ENCODE assay signal across 2 cellular contexts in genomic region chr4:108709722-108710121, GRCh38.
TF ChIP-seq lines count a peak whose summit lies in the region.

No MANE protein-coding gene starts in this region.

TF ChIP-seq in HepG2, 621 proteins besides CTCF, POLR2A, EP300 and RAD21:
- TF ChIP-seq KLF15 (CRISPR knock-in tag; IDR thresholded peaks at IDR 0.05; ENCODE audit: borderline replicate concordance) (no peak), ZNF44 (CRISPR knock-in tag; IDR thresholded peaks at IDR 0.05) (no peak), HCFC1 (IDR thresholded peaks at IDR 0.05; ENCODE audit: low read depth, low read length) (no peak), IRF9 (CRISPR knock-in tag; IDR thresholded peaks at IDR 0.05; ENCODE audit: borderline replicate concordance) (no peak)
- TF ChIP-seq, protein P1, sequence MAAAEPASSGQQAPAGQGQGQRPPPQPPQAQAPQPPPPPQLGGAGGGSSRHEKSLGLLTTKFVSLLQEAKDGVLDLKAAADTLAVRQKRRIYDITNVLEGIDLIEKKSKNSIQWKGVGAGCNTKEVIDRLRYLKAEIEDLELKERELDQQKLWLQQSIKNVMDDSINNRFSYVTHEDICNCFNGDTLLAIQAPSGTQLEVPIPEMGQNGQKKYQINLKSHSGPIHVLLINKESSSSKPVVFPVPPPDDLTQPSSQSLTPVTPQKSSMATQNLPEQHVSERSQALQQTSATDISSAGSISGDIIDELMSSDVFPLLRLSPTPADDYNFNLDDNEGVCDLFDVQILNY (CRISPR knock-in tag; conservative IDR thresholded peaks at IDR 0.05): no peak
- TF ChIP-seq, protein P2, sequence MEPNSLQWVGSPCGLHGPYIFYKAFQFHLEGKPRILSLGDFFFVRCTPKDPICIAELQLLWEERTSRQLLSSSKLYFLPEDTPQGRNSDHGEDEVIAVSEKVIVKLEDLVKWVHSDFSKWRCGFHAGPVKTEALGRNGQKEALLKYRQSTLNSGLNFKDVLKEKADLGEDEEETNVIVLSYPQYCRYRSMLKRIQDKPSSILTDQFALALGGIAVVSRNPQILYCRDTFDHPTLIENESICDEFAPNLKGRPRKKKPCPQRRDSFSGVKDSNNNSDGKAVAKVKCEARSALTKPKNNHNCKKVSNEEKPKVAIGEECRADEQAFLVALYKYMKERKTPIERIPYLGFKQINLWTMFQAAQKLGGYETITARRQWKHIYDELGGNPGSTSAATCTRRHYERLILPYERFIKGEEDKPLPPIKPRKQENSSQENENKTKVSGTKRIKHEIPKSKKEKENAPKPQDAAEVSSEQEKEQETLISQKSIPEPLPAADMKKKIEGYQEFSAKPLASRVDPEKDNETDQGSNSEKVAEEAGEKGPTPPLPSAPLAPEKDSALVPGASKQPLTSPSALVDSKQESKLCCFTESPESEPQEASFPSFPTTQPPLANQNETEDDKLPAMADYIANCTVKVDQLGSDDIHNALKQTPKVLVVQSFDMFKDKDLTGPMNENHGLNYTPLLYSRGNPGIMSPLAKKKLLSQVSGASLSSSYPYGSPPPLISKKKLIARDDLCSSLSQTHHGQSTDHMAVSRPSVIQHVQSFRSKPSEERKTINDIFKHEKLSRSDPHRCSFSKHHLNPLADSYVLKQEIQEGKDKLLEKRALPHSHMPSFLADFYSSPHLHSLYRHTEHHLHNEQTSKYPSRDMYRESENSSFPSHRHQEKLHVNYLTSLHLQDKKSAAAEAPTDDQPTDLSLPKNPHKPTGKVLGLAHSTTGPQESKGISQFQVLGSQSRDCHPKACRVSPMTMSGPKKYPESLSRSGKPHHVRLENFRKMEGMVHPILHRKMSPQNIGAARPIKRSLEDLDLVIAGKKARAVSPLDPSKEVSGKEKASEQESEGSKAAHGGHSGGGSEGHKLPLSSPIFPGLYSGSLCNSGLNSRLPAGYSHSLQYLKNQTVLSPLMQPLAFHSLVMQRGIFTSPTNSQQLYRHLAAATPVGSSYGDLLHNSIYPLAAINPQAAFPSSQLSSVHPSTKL (CRISPR knock-in tag; IDR thresholded peaks at IDR 0.05): no peak

TF ChIP-seq in WTC11, 78 proteins besides CTCF, POLR2A, EP300 and RAD21:
- TF ChIP-seq PREB (CRISPR knock-in tag; IDR thresholded peaks at IDR 0.05; ENCODE audit: borderline replicate concordance) (no peak), ZNF425 (CRISPR knock-in tag; conservative IDR thresholded peaks at IDR 0.05) (no peak), STAT6 (CRISPR knock-in tag; conservative IDR thresholded peaks at IDR 0.05; ENCODE audit: low read depth) (no peak), PRRX2 (CRISPR knock-in tag; IDR thresholded peaks at IDR 0.05) (no peak), ZNF423 (CRISPR knock-in tag; IDR thresholded peaks at IDR 0.05) (no peak), ETV6 (CRISPR knock-in tag; IDR thresholded peaks at IDR 0.05) (no peak), IRF2 (CRISPR knock-in tag; IDR thresholded peaks at IDR 0.05; ENCODE audit: borderline replicate concordance, low read depth) (no peak), ZNF263 (CRISPR knock-in tag; IDR thresholded peaks at IDR 0.05; ENCODE audit: low read depth) (no peak), ELF4 (CRISPR knock-in tag; IDR thresholded peaks at IDR 0.05; ENCODE audit: low read depth) (no peak), GTF2I (CRISPR knock-in tag; conservative IDR thresholded peaks at IDR 0.05) (no peak), ZNF281 (CRISPR knock-in tag; IDR thresholded peaks at IDR 0.05) (no peak), NR3C1 (CRISPR knock-in tag; conservative IDR thresholded peaks at IDR 0.05; ENCODE audit: low read depth) (no peak), NFATC4 (CRISPR knock-in tag; IDR thresholded peaks at IDR 0.05) (no peak), MLX (CRISPR knock-in tag; IDR thresholded peaks at IDR 0.05) (no peak)
- TF ChIP-seq, protein P3, sequence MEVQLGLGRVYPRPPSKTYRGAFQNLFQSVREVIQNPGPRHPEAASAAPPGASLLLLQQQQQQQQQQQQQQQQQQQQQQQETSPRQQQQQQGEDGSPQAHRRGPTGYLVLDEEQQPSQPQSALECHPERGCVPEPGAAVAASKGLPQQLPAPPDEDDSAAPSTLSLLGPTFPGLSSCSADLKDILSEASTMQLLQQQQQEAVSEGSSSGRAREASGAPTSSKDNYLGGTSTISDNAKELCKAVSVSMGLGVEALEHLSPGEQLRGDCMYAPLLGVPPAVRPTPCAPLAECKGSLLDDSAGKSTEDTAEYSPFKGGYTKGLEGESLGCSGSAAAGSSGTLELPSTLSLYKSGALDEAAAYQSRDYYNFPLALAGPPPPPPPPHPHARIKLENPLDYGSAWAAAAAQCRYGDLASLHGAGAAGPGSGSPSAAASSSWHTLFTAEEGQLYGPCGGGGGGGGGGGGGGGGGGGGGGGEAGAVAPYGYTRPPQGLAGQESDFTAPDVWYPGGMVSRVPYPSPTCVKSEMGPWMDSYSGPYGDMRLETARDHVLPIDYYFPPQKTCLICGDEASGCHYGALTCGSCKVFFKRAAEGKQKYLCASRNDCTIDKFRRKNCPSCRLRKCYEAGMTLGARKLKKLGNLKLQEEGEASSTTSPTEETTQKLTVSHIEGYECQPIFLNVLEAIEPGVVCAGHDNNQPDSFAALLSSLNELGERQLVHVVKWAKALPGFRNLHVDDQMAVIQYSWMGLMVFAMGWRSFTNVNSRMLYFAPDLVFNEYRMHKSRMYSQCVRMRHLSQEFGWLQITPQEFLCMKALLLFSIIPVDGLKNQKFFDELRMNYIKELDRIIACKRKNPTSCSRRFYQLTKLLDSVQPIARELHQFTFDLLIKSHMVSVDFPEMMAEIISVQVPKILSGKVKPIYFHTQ (CRISPR knock-in tag; IDR thresholded peaks at IDR 0.05): no peak
- TF ChIP-seq, protein P4, sequence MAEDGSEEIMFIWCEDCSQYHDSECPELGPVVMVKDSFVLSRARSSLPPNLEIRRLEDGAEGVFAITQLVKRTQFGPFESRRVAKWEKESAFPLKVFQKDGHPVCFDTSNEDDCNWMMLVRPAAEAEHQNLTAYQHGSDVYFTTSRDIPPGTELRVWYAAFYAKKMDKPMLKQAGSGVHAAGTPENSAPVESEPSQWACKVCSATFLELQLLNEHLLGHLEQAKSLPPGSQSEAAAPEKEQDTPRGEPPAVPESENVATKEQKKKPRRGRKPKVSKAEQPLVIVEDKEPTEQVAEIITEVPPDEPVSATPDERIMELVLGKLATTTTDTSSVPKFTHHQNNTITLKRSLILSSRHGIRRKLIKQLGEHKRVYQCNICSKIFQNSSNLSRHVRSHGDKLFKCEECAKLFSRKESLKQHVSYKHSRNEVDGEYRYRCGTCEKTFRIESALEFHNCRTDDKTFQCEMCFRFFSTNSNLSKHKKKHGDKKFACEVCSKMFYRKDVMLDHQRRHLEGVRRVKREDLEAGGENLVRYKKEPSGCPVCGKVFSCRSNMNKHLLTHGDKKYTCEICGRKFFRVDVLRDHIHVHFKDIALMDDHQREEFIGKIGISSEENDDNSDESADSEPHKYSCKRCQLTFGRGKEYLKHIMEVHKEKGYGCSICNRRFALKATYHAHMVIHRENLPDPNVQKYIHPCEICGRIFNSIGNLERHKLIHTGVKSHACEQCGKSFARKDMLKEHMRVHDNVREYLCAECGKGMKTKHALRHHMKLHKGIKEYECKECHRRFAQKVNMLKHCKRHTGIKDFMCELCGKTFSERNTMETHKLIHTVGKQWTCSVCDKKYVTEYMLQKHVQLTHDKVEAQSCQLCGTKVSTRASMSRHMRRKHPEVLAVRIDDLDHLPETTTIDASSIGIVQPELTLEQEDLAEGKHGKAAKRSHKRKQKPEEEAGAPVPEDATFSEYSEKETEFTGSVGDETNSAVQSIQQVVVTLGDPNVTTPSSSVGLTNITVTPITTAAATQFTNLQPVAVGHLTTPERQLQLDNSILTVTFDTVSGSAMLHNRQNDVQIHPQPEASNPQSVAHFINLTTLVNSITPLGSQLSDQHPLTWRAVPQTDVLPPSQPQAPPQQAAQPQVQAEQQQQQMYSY (CRISPR knock-in tag; IDR thresholded peaks at IDR 0.05): no peak
TF ChIP-seq in WTC11: peak in this region for 0.
